In the genomic region with DNA sequence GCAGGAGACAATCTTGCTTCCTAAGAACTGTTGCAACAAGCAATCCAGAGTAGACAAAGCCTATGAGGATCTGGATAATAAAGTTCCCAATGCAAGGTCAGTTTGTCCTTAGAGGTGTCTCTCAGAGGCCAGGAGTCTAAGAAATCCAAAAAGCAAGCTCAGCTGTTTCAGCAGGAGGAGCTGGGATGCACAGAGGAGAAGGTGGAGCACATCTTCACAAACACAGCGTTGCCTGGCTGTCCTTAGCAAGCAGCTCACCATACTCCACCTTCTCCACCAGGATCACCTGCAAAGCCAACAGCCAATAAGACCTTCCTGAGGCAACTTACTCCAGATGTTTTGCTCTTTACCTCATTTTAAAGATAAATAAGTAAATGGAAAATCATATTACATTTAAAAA, we compare ENCODE assay signal across 14 cellular contexts. TPM values are rescaled to one million over a fixed set of nuclear protein-coding genes. Genes with fewer than 3 reads are reported as not detected.
A peak's percentile ranks its signal among the peaks of the same experiment; 100 is the strongest.
DNase-seq lines count a peak whose midpoint lies in the region; ATAC-seq, FAIRE-seq and TF ChIP-seq lines count a peak whose summit lies in the region.
"Had no signal": no experiment of that assay in that cellular context is flagged by ENCODE, and none has a peak within 500 bp of the region (broad histone marks: within the 10 kb centered on the region; RNA-seq: fewer than 3 reads in every experiment).

No MANE protein-coding gene starts in this region.

- intact Hi-C loops in natural killer cell (cut with micrococcal nuclease), result no loop called here
- intact Hi-C loops in esophagus muscularis mucosa (cut with DNase I), result no loop called here

- H3K27ac Mint-ChIP-seq in HFFc6, result peak overlapping the region; percentile 72
- peak overlapping the region; percentile 96 to 98 for H3K27ac Mint-ChIP-seq in activated naive CD4-positive, alpha-beta T cell treated with anti-CD3 and anti-CD28 coated beads, Interleukin-2, amount 50 U/mL, for 72 hours
- peak overlapping the region; percentile 63 to 69 for H3K27ac Mint-ChIP-seq in natural killer cell

- H3K4me3 ChIP-seq in esophagus muscularis mucosa, result no peak overlapping the region
- H3K4me3 ChIP-seq: ovary had no signal

- 0% methylated on average over 1 of the region's 1 CpG for WGBS in esophagus muscularis mucosa

- TF ChIP-seq POLR2A in GM12891 (IDR thresholded peaks at IDR 0.05; ENCODE audit: low read depth, low read length) (no peak), esophagus muscularis mucosa (IDR thresholded peaks at IDR 0.05; ENCODE audit: low read depth) (no peak)

- ATAC-seq in activated naive CD4-positive, alpha-beta T cell treated with anti-CD3 and anti-CD28 coated beads, Interleukin-2, amount 50 U/mL, for 72 hours, result peak; percentile 36 to 44
- ATAC-seq in natural killer cell, result no peak
- ATAC-seq in HG02759 (IDR thresholded peaks at IDR 0.05; ENCODE audit: unreplicated experiment), result no peak
- ATAC-seq in GM21515 (IDR thresholded peaks at IDR 0.05; ENCODE audit: unreplicated experiment), result no peak
- ATAC-seq: left lobe of liver had no signal

- FAIRE-seq in GM12891 (lab: Jason Lieb, UNC), result peak; percentile 41
- FAIRE-seq: frontal cortex had no signal

- no peaks in the 10 kb centered on the region for H3K27me3 Mint-ChIP-seq in HFFc6 (ENCODE audit: insufficient read depth)
- no peaks in the 10 kb centered on the region for H3K27me3 Mint-ChIP-seq in natural killer cell (ENCODE audit: low read depth in 2 of 2)

- no peaks in the 10 kb centered on the region for H3K9me3 ChIP-seq in esophagus muscularis mucosa
- H3K9me3 ChIP-seq: ovary had no signal

- H3K4me1 Mint-ChIP-seq in HFFc6 (ENCODE audit: low read depth), result peaks cover 83% of the 10 kb centered on the region
- H3K4me1 Mint-ChIP-seq in natural killer cell, result peaks cover 11 to 23% of the 10 kb centered on the region in 2 donors

- TF ChIP-seq CTCF in HFFc6 (IDR thresholded peaks at IDR 0.05) (no peak), natural killer cell (IDR thresholded peaks at IDR 0.05) (no peak), esophagus muscularis mucosa (IDR thresholded peaks at IDR 0.05) (no peak)

- TF ChIP-seq EP300 in esophagus muscularis mucosa (IDR thresholded peaks at IDR 0.05), result no peak

- H3K9me3 Mint-ChIP-seq in HFFc6 (no peaks in the 10 kb centered on the region), natural killer cell (no peaks in the 10 kb centered on the region)
- H3K9me3 Mint-ChIP-seq in activated naive CD4-positive, alpha-beta T cell treated with anti-CD3 and anti-CD28 coated beads, Interleukin-2, amount 50 U/mL, for 72 hours, result peaks cover 0 to 4% of the 10 kb centered on the region in 2 donors

- no peak overlapping the region for H3K27ac ChIP-seq in esophagus muscularis mucosa (replicated peaks in 1 of 4)
- H3K27ac ChIP-seq: ovary had no signal

- H3K27me3 ChIP-seq in esophagus muscularis mucosa, result no peaks in the 10 kb centered on the region
- H3K27me3 ChIP-seq: ovary had no signal

- H3K36me3 ChIP-seq in esophagus muscularis mucosa, result no peaks in the 10 kb centered on the region
- H3K36me3 ChIP-seq: ovary had no signal

- H3K36me3 Mint-ChIP-seq in HFFc6 (ENCODE audit: low read depth) (0 out of 2 replicates have a peak, but pooled peaks cover 3% of the 10 kb centered on the region), natural killer cell (peaks cover 14% of the 10 kb centered on the region)
- peaks cover 65 to 75% of the 10 kb centered on the region in 2 donors for H3K36me3 Mint-ChIP-seq in activated naive CD4-positive, alpha-beta T cell treated with anti-CD3 and anti-CD28 coated beads, Interleukin-2, amount 50 U/mL, for 72 hours

- DNase-seq in GM12891 (ENCODE audit: insufficient read length, low spot score), result no peak
- DNase-seq in HFFc6, result no peak
- DNase-seq in activated naive CD4-positive, alpha-beta T cell treated with anti-CD3 and anti-CD28 coated beads, Interleukin-2, amount 50 U/mL, for 72 hours (ENCODE audit: low spot score in 2 of 2), result no peak
- DNase-seq in natural killer cell, result no peak
- DNase-seq in AG20443 (ENCODE audit: low spot score), result no peak
- no peak for DNase-seq in esophagus muscularis mucosa (ENCODE audit: extremely low spot score)
- DNase-seq: dermis blood vessel endothelial cell, ovary had no signal

- H3K4me3 Mint-ChIP-seq in HFFc6, result no peak overlapping the region
- H3K4me3 Mint-ChIP-seq in natural killer cell, result no peak overlapping the region

- H3K4me1 ChIP-seq in esophagus muscularis mucosa, result no peaks in the 10 kb centered on the region

TF ChIP-seq in GM12891, 5 proteins besides CTCF, POLR2A, EP300 and RAD21:
- TF ChIP-seq POU2F2 (IDR thresholded peaks at IDR 0.05; ENCODE audit: low read depth, low read length), result no peak
- no peak for TF ChIP-seq SPI1 (IDR thresholded peaks at IDR 0.05; ENCODE audit: low read depth, low read length)
- no peak for TF ChIP-seq TAF1 (IDR thresholded peaks at IDR 0.05; ENCODE audit: low read depth, low read length)
- TF ChIP-seq PAX5 (IDR thresholded peaks at IDR 0.05; ENCODE audit: insufficient read depth, low read length, severe bottlenecking), result no peak
- TF ChIP-seq POLR2AphosphoS5 (IDR thresholded peaks at IDR 0.05; ENCODE audit: low read depth, low read length), result no peak

RNA-seq across cellular contexts. Expression of a gene that starts 0.4 kb away (rescaled TPM):
- 0.77 TPM for polyA plus RNA-seq in GM12891 (2012; ENCODE audit: low read depth, missing spikeins)
- under 1 TPM; 0.07 to 0.32 (median 0.20) TPM for total RNA-seq in HFFc6 (2021; fragmentation: NEBNext Ultra II Directional; extraction: Animal tissue kit (Norgen Biotek cat#: 25700))
- 100 to 1,000 TPM; 306 to 517 TPM for total RNA-seq in activated naive CD4-positive, alpha-beta T cell treated with anti-CD3 and anti-CD28 coated beads, Interleukin-2, amount 50 U/mL, for 72 hours
- total RNA-seq in natural killer cell (under 1 TPM in 1 of 3 donors, not detected in 2; 0.26 TPM), esophagus muscularis mucosa (under 1 TPM in 1 of 4 donors, not detected in 3; 0.13 TPM)
- total RNA-seq: dermis blood vessel endothelial cell, frontal cortex, RPMI7951 had no signal

RNA-seq across cellular contexts. Expression of a gene that starts 52.8 kb away (rescaled TPM):
- polyA plus RNA-seq in GM12891 (2012; ENCODE audit: low read depth, missing spikeins), result 0.13 TPM
- total RNA-seq in HFFc6 (2021; fragmentation: NEBNext Ultra II Directional; extraction: Animal tissue kit (Norgen Biotek cat#: 25700)), result not detected
- total RNA-seq in activated naive CD4-positive, alpha-beta T cell treated with anti-CD3 and anti-CD28 coated beads, Interleukin-2, amount 50 U/mL, for 72 hours, result 10 to 100 TPM; 31.7 to 97.9 TPM
- total RNA-seq in natural killer cell (100 to 1,000 TPM; 146 to 191 (median 166) TPM), esophagus muscularis mucosa (1 to 10 TPM in 1 of 4 donors, under 1 TPM in 3; 0.17 to 1.5 (median 0.43) TPM)
- total RNA-seq: Calu3, dermis blood vessel endothelial cell, frontal cortex had no signal

Comparison
In these comparisons a context has a peak if more than half of its experiments do, and no peak if none do; other contexts are left out.
1. ATAC-seq: peak in activated naive CD4-positive, alpha-beta T cell treated with anti-CD3 and anti-CD28 coated beads, Interleukin-2, amount 50 U/mL, for 72 hours (2 of 2); none in natural killer cell (0 of 3), HG02759 (single experiment) and GM21515 (single experiment).
2. RNA of a gene that starts 0.4 kb away (total RNA-seq): 306 to 517 TPM in activated naive CD4-positive, alpha-beta T cell treated with anti-CD3 and anti-CD28 coated beads, Interleukin-2, amount 50 U/mL, for 72 hours; 0.07 to 0.32 TPM in HFFc6, 0.26 TPM in natural killer cell and 0.13 TPM in esophagus muscularis mucosa; every median in the first group is over 100 times any median in the second.
3. RNA of a gene that starts 52.8 kb away (total RNA-seq): 146 to 191 TPM in natural killer cell and 31.7 to 97.9 TPM in activated naive CD4-positive, alpha-beta T cell treated with anti-CD3 and anti-CD28 coated beads, Interleukin-2, amount 50 U/mL, for 72 hours; 0.17 to 1.5 TPM in esophagus muscularis mucosa and not detected in HFFc6; every median in the first group is over 10 times any median in the second.
4. Peak in every context shown above with its lines, with median percentiles within 50 percentile points of each other: H3K27ac Mint-ChIP-seq.